In the genomic region with DNA sequence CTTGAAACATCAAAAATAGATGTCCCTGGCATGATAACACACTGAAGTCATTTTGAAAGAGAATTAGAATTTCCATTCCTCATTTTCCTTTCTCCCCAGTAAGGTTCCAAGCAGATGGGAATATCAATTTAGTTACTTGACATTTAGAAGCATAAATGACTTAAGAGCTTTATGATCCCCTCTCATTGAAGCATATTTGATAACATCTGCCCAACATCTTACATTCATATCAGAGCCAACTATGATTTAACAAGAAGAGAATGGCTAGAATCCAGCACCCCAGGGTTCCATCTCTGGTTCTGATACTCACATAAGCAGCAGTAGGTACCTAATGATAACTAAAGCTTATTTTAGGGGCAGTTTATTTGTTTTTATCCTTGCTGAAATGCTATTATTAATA, we compare ENCODE assay signal across 26 cellular contexts.
"Had no signal": no experiment of that assay in that cellular context is flagged by ENCODE, and none has a peak within 500 bp of the region (broad histone marks: within the 10 kb centered on the region; RNA-seq: fewer than 3 reads in every experiment).

No MANE protein-coding gene starts in this region.

- H3K4me1 ChIP-seq: foreskin keratinocyte, gastroesophageal sphincter, heart left ventricle, prostate gland, sigmoid colon, stomach, thyroid gland, vagina had no signal

- H3K27me3 ChIP-seq: foreskin keratinocyte, gastroesophageal sphincter, heart left ventricle, hepatocyte, sigmoid colon, stomach, thyroid gland, vagina had no signal

- H2AFZ ChIP-seq: hepatocyte had no signal

- H3K9me3 ChIP-seq: gastroesophageal sphincter, heart left ventricle, prostate gland, sigmoid colon, stomach, thyroid gland, vagina had no signal

- H3K27ac ChIP-seq: epithelial cell of prostate, foreskin keratinocyte, gastroesophageal sphincter, heart left ventricle, hepatocyte, prostate gland, sigmoid colon, stomach, thyroid gland, vagina had no signal

- H3K4me2 ChIP-seq: hepatocyte had no signal

- H3K4me3 ChIP-seq: gastroesophageal sphincter, heart left ventricle, hepatocyte, prostate gland, sigmoid colon, stomach, thyroid gland, vagina had no signal

- ATAC-seq: esophagus mucosa; foreskin keratinocyte; gastroesophageal sphincter; heart left ventricle; left lobe of liver; naive thymus-derived CD8-positive, alpha-beta T cell; right cardiac atrium; stimulated activated effector memory CD8-positive, alpha-beta T cell treated with anti-CD3 and anti-CD28 coated beads, Interleukin-12 subunit alpha, Interleukin-12 subunit beta, amount 100 ng/mL, for 72 hours had no signal

- H3K79me2 ChIP-seq: hepatocyte had no signal

- H3K36me3 ChIP-seq: gastroesophageal sphincter, heart left ventricle, prostate gland, sigmoid colon, stomach, thyroid gland, vagina had no signal

- DNase-seq: effector CD8-positive, alpha-beta T cell; endodermal cell; foreskin keratinocyte; heart left ventricle; kidney; mesenchymal stem cell; midbrain; naive thymus-derived CD8-positive, alpha-beta T cell; nephron progenitor cell; nucleus accumbens; right cardiac atrium; sigmoid colon; stimulated activated CD4-positive, alpha-beta T cell treated with anti-CD3 and anti-CD28 coated beads, Interleukin-2, amount 100 ng/mL, for 24 hours; stimulated activated CD4-positive, alpha-beta T cell treated with anti-CD3 and anti-CD28 coated beads, Interleukin-4, amount 100 ng/mL, for 24 hours; stimulated activated naive CD4-positive, alpha-beta T cell treated with Interleukin-2 at 50 U/mL for 16 hours; stomach; thyroid gland; trophoblast cell had no signal
